Comparison of ENCODE assay signal across 41 cellular contexts in the genomic region with DNA sequence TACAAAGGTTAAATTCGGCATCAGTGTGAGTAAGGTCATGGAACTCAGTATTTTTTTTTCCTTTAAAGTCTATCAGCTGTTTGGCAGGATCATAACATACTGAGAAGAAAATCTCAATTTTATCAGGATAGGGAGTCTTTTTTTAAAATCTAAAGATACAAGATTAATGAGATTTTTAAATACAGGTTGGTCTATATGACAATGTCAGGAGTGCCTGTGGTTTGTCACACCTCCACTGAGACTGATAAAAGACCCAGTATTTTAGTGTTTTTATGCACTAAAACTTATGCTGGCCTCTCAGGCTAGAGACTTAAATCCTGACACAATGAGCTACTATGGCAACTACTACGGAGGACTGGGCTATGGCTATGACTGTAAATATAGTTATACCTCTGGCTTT. TPM values are rescaled to one million over a fixed set of nuclear protein-coding genes. Genes with fewer than 3 reads are reported as not detected.
"Had no signal": no experiment of that assay in that cellular context is flagged by ENCODE, and none has a peak within 500 bp of the region (broad histone marks: within the 10 kb centered on the region; RNA-seq: fewer than 3 reads in every experiment).

Gene KRTAP20-3, plus strand, starts transcription at position 301 of the 400 bp plus-strand sequence.

- H3K9me3 Mint-ChIP-seq: activated naive CD4-positive, alpha-beta T cell treated with anti-CD3 and anti-CD28 coated beads, Interleukin-2, amount 50 U/mL, for 24 hours; activated naive CD8-positive, alpha-beta T cell treated with anti-CD3 and anti-CD28 coated beads for 36 hours; activated T-helper 1 cell treated with anti-CD3 and anti-CD28 coated beads, Interleukin-12 subunit alpha, Interleukin-12 subunit beta, Interleukin-2, Interleukin-4 antibody, amounts not matched to agents 30 ng/mL and 10 ng/mL and 1 ng/mL, durations not matched to agents 14 hours and 24 hours and 36 hours had no signal

- H3K36me3 ChIP-seq: adrenal gland, ascending aorta, brain microvascular endothelial cell, breast epithelium, cardiac muscle cell had no signal

- H3K27ac Mint-ChIP-seq: activated naive CD4-positive, alpha-beta T cell treated with anti-CD3 and anti-CD28 coated beads for 36 hours; activated naive CD4-positive, alpha-beta T cell treated with anti-CD3 and anti-CD28 coated beads, Interleukin-2, amount 50 U/mL, for 24 hours; activated naive CD8-positive, alpha-beta T cell; activated naive CD8-positive, alpha-beta T cell treated with anti-CD3 and anti-CD28 coated beads for 36 hours; activated naive CD8-positive, alpha-beta T cell treated with anti-CD3 and anti-CD28 coated beads, Interleukin-2, amount 10 ng/mL, durations not matched to agents 7 days and 5 days; activated naive CD8-positive, alpha-beta T cell treated with anti-CD3 and anti-CD28 coated beads, Interleukin-2, amount 50 U/mL, for 24 hours; activated T-cell treated with anti-CD3 and anti-CD28 coated beads, Interleukin-2, amount 50 U/mL, for 24 hours; activated T-cell treated with anti-CD3 and anti-CD28 coated beads, Interleukin-2, amount 50 U/mL, for 72 hours; activated T-helper 1 cell treated with anti-CD3 and anti-CD28 coated beads, Interleukin-12 subunit alpha, Interleukin-12 subunit beta, Interleukin-2, Interleukin-4 antibody, amounts not matched to agents 30 ng/mL and 10 ng/mL and 1 ng/mL, durations not matched to agents 14 hours and 24 hours and 36 hours; activated T-helper 17 cell treated with anti-CD3 and anti-CD28 coated beads, Interleukin-2, amount 50 U/mL, for 72 hours; activated T-helper 2 cell treated with anti-CD3 and anti-CD28 coated beads, Interferon-gamma antibody, Interleukin-2, Interleukin-4, amounts not matched to agents 10 μg/mL and 5 μg/mL and 100 μg/mL, durations not matched to agents 14 hours and 24 hours and 36 hours; brain had no signal

- H3K27me3 ChIP-seq: adrenal gland, ascending aorta, body of pancreas, brain microvascular endothelial cell, breast epithelium, cardiac muscle cell had no signal

- ATAC-seq: activated naive CD8-positive, alpha-beta T cell treated with anti-CD3 and anti-CD28 coated beads, Interleukin-2, amount 50 U/mL, for 24 hours; activated T-cell treated with anti-CD3 and anti-CD28 coated beads, Interleukin-2, amount 50 U/mL, for 4 hours; activated T-cell treated with anti-CD3 and anti-CD28 coated beads, Interleukin-2, amount 50 U/mL, for 72 hours; activated T-helper 17 cell treated with anti-CD3 and anti-CD28 coated beads, Interleukin-2, amount 50 U/mL, for 72 hours; body of pancreas had no signal

- H3K36me3 Mint-ChIP-seq: activated naive CD4-positive, alpha-beta T cell treated with anti-CD3 and anti-CD28 coated beads, Interleukin-2, amount 50 U/mL, for 24 hours; activated naive CD8-positive, alpha-beta T cell; activated naive CD8-positive, alpha-beta T cell treated with anti-CD3 and anti-CD28 coated beads for 36 hours; activated naive CD8-positive, alpha-beta T cell treated with anti-CD3 and anti-CD28 coated beads, Interleukin-2, amount 10 ng/mL, durations not matched to agents 7 days and 5 days; brain had no signal

- H3K4me3 ChIP-seq: adrenal gland, ascending aorta, body of pancreas, breast epithelium, cardiac muscle cell had no signal

- FAIRE-seq: astrocyte, bronchial epithelial cell had no signal

- H3K4me1 Mint-ChIP-seq: activated naive CD4-positive, alpha-beta T cell treated with anti-CD3 and anti-CD28 coated beads, Interleukin-2, amount 50 U/mL, for 24 hours; activated naive CD8-positive, alpha-beta T cell treated with anti-CD3 and anti-CD28 coated beads for 36 hours; activated naive CD8-positive, alpha-beta T cell treated with anti-CD3 and anti-CD28 coated beads, Interleukin-2, amount 10 ng/mL, durations not matched to agents 7 days and 5 days; activated naive CD8-positive, alpha-beta T cell treated with anti-CD3 and anti-CD28 coated beads, Interleukin-2, amount 50 U/mL, for 24 hours; activated T-helper 17 cell treated with anti-CD3 and anti-CD28 coated beads, Interleukin-2, amount 50 U/mL, for 72 hours; brain; central memory CD8-positive, alpha-beta T cell had no signal

- DNase-seq: activated effector memory CD4-positive, alpha-beta T cell treated with anti-CD3 and anti-CD28 coated beads, Interleukin-2, amount 50 U/mL, for 16 hours; activated effector memory CD4-positive, alpha-beta T cell treated with Interleukin-2 at 50 U/mL for 16 hours; activated gamma-delta T cell; activated gamma-delta T cell treated with Interleukin-2 at 50 U/mL for 16 hours; activated naive CD4-positive, alpha-beta T cell; activated naive CD4-positive, alpha-beta T cell treated with anti-CD3 and anti-CD28 coated beads for 36 hours; activated naive CD4-positive, alpha-beta T cell treated with anti-CD3 and anti-CD28 coated beads, Interleukin-2, amount 50 U/mL, for 16 hours; activated naive CD4-positive, alpha-beta T cell treated with Interleukin-2 at 50 U/mL for 16 hours; activated naive CD8-positive, alpha-beta T cell treated with anti-CD3 and anti-CD28 coated beads for 36 hours; activated naive CD8-positive, alpha-beta T cell treated with anti-CD3 and anti-CD28 coated beads, Interleukin-2, amount 10 ng/mL, durations not matched to agents 7 days and 5 days; activated naive CD8-positive, alpha-beta T cell treated with anti-CD3 and anti-CD28 coated beads, Interleukin-2, amount 50 U/mL, for 24 hours; activated T-cell treated with anti-CD3 and anti-CD28 coated beads, Interleukin-2, amount 50 U/mL, for 1 hour; activated T-cell treated with anti-CD3 and anti-CD28 coated beads, Interleukin-2, amount 50 U/mL, for 24 hours; activated T-cell treated with anti-CD3 and anti-CD28 coated beads, Interleukin-2, amount 50 U/mL, for 4 hours; activated T-cell treated with anti-CD3 and anti-CD28 coated beads, Interleukin-2, amount 50 U/mL, for 48 hours; activated T-cell treated with anti-CD3 and anti-CD28 coated beads, Interleukin-2, amount 50 U/mL, for 72 hours; adrenal gland; amniotic stem cell; amygdala; anterior cingulate cortex; aorta; body of pancreas; brain microvascular endothelial cell; caudate nucleus; central memory CD4-positive, alpha-beta T cell; cerebellar nuclear complex had no signal

- H3K27me3 Mint-ChIP-seq: activated naive CD8-positive, alpha-beta T cell treated with anti-CD3 and anti-CD28 coated beads for 36 hours; activated naive CD8-positive, alpha-beta T cell treated with anti-CD3 and anti-CD28 coated beads, Interleukin-2, amount 10 ng/mL, durations not matched to agents 7 days and 5 days; activated naive CD8-positive, alpha-beta T cell treated with anti-CD3 and anti-CD28 coated beads, Interleukin-2, amount 50 U/mL, for 24 hours; central memory CD8-positive, alpha-beta T cell had no signal

- H3K4me3 Mint-ChIP-seq: activated naive CD4-positive, alpha-beta T cell treated with anti-CD3 and anti-CD28 coated beads for 36 hours; activated naive CD4-positive, alpha-beta T cell treated with anti-CD3 and anti-CD28 coated beads, Interleukin-2, amount 50 U/mL, for 24 hours; activated naive CD8-positive, alpha-beta T cell; activated naive CD8-positive, alpha-beta T cell treated with anti-CD3 and anti-CD28 coated beads for 36 hours; activated naive CD8-positive, alpha-beta T cell treated with anti-CD3 and anti-CD28 coated beads, Interleukin-2, amount 10 ng/mL, durations not matched to agents 7 days and 5 days; activated naive CD8-positive, alpha-beta T cell treated with anti-CD3 and anti-CD28 coated beads, Interleukin-2, amount 50 U/mL, for 24 hours; activated T-cell treated with anti-CD3 and anti-CD28 coated beads, Interleukin-2, amount 50 U/mL, for 24 hours; activated T-cell treated with anti-CD3 and anti-CD28 coated beads, Interleukin-2, amount 50 U/mL, for 4 hours; activated T-cell treated with anti-CD3 and anti-CD28 coated beads, Interleukin-2, amount 50 U/mL, for 72 hours; activated T-helper 1 cell treated with anti-CD3 and anti-CD28 coated beads, Interleukin-12 subunit alpha, Interleukin-12 subunit beta, Interleukin-2, Interleukin-4 antibody, amounts not matched to agents 30 ng/mL and 10 ng/mL and 1 ng/mL, durations not matched to agents 14 hours and 24 hours and 36 hours; activated T-helper 17 cell treated with anti-CD3 and anti-CD28 coated beads, Interleukin-2, amount 50 U/mL, for 72 hours; brain; central memory CD8-positive, alpha-beta T cell had no signal

RNA-seq across cellular contexts. Expression of gene KRTAP20-3, which starts in this region (rescaled TPM):
- total RNA-seq: activated naive CD4-positive, alpha-beta T cell treated with anti-CD3 and anti-CD28 coated beads for 36 hours; activated naive CD8-positive, alpha-beta T cell treated with anti-CD3 and anti-CD28 coated beads for 36 hours; activated naive CD8-positive, alpha-beta T cell treated with anti-CD3 and anti-CD28 coated beads, Interleukin-2, amount 10 ng/mL, durations not matched to agents 7 days and 5 days; activated T-cell treated with anti-CD3 and anti-CD28 coated beads, Interleukin-2, amount 50 U/mL, for 4 hours; activated T-cell treated with anti-CD3 and anti-CD28 coated beads, Interleukin-2, amount 50 U/mL, for 72 hours; activated T-helper 1 cell treated with anti-CD3 and anti-CD28 coated beads, Interleukin-12 subunit alpha, Interleukin-12 subunit beta, Interleukin-2, Interleukin-4 antibody, amounts not matched to agents 30 ng/mL and 10 ng/mL and 1 ng/mL, durations not matched to agents 14 hours and 24 hours and 36 hours; activated T-helper 17 cell treated with anti-CD3 and anti-CD28 coated beads, Interleukin-2, amount 50 U/mL, for 72 hours; activated T-helper 2 cell treated with anti-CD3 and anti-CD28 coated beads, Interferon-gamma antibody, Interleukin-2, Interleukin-4, amounts not matched to agents 10 μg/mL and 5 μg/mL and 100 μg/mL, durations not matched to agents 14 hours and 24 hours and 36 hours; adrenal gland; aorta; ascending aorta; astrocyte; body of pancreas; breast epithelium; bronchial epithelial cell; cardiac muscle cell; cardiac septum; cerebellum; chondrocyte had no signal
